ENCODE assay signal across 15 cellular contexts in genomic region chr20:51439160-51439689, GRCh38.
DNase-seq lines count a peak whose midpoint lies in the region; ATAC-seq, FAIRE-seq and TF ChIP-seq lines count a peak whose summit lies in the region.
"Had no signal": no experiment of that assay in that cellular context is flagged by ENCODE, and none has a peak within 500 bp of the region (broad histone marks: within the 10 kb centered on the region; RNA-seq: fewer than 3 reads in every experiment).

No MANE protein-coding gene starts in this region.

- no peak for TF ChIP-seq EP300 in GM12878 (IDR thresholded peaks at IDR 0.05; ENCODE audit: borderline replicate concordance in 1 of 2, control insufficient read depth in 1 of 2, low read depth in 2 of 2, low read length in 2 of 2)

- no peak overlapping the region for H3K4me3 ChIP-seq in CD4-positive, CD25-positive, alpha-beta regulatory T cell (ENCODE audit: low read depth, low read length)
- H3K4me3 ChIP-seq in GM12878: no peak overlapping the region
- no peak overlapping the region for H3K4me3 ChIP-seq in WERI-Rb-1 (ENCODE audit: low read depth, low read length)
- H3K4me3 ChIP-seq: cardiac muscle cell, ovary had no signal

- POLR2A ChIA-PET in GM12878 (lab: Charles Lee): no interaction called here

- no peak for DNase-seq in CD4-positive, CD25-positive, alpha-beta regulatory T cell
- peak; percentile 66 for DNase-seq in MV-4-11 (lab: John Stamatoyannopoulos, UW)
- no peak for DNase-seq in GM12878 (ENCODE audit: low read depth, low spot score)
- no peak for DNase-seq in natural killer cell
- no peak for DNase-seq in WERI-Rb-1
- no peak for DNase-seq in NCI-H774 (lab: John Stamatoyannopoulos, UW)
- DNase-seq in NCI-H146 treated with DMSO at 0.1 percent for 48 hours (lab: John Stamatoyannopoulos, UW; ENCODE audit: unreplicated experiment): no peak
- DNase-seq in DMS 273 treated with DMSO at 0.1 percent for 48 hours (lab: John Stamatoyannopoulos, UW): no peak
- DNase-seq: Calu3; NCI-H1105 treated with DMSO at 0.1 percent for 48 hours; ovary; stimulated activated CD4-positive, alpha-beta T cell treated with anti-CD3 and anti-CD28 coated beads, Interleukin-2, amount 100 ng/mL, for 48 hours had no signal

- H3K4me3 Mint-ChIP-seq in CD4-positive, CD25-positive, alpha-beta regulatory T cell: no peak overlapping the region
- no peak overlapping the region for H3K4me3 Mint-ChIP-seq in natural killer cell

- peaks cover 5 to 43% (median 21%) of the 10 kb centered on the region in 4 donors for H3K4me1 Mint-ChIP-seq in CD4-positive, CD25-positive, alpha-beta regulatory T cell
- H3K4me1 Mint-ChIP-seq in natural killer cell: peaks cover 42 to 61% of the 10 kb centered on the region in 2 donors

- H2AFZ ChIP-seq in GM12878 (ENCODE audit: control insufficient read depth, low read depth, low read length): no peak overlapping the region

- CTCF ChIA-PET in GM12878 (lab: Yijun Ruan, JAX): interaction anchor here (1.3 kb wide), 1 partner anchor 156 kb away, joined by 4 read pairs; no protein-coding TSS in a partner anchor

- H4K20me1 ChIP-seq in GM12878 (ENCODE audit: control insufficient read depth, insufficient read depth): no peaks in the 10 kb centered on the region

- peaks cover 58% of the 10 kb centered on the region for H3K36me3 ChIP-seq in CD4-positive, CD25-positive, alpha-beta regulatory T cell (ENCODE audit: control insufficient read depth, insufficient read depth, low read length)
- H3K36me3 ChIP-seq in GM12878 (ENCODE audit: control insufficient read depth in 2 of 2, insufficient read depth in 2 of 2, low read length in 1 of 2) (peaks cover 11 to 13% of the 10 kb centered on the region in 2 experiments), WERI-Rb-1 (no peaks in the 10 kb centered on the region)
- H3K36me3 ChIP-seq: ovary had no signal

- SMC1A ChIA-PET in GM12878 (lab: Charles Lee; ENCODE audit: uncharacterized antibody, unreplicated experiment): no interaction called here

- H3K27me3 ChIP-seq in CD4-positive, CD25-positive, alpha-beta regulatory T cell (ENCODE audit: control insufficient read depth, insufficient read depth, low read length): no peaks in the 10 kb centered on the region
- H3K27me3 ChIP-seq in GM12878 (replicated peaks in 1 of 2; ENCODE audit: control insufficient read depth in 2 of 2, insufficient read depth in 2 of 2, low read length in 1 of 2) (no peaks in the 10 kb centered on the region), WERI-Rb-1 (ENCODE audit: insufficient read depth, low read depth, severe bottlenecking) (peaks cover 85% of the 10 kb centered on the region)
- H3K27me3 ChIP-seq: cardiac muscle cell, ovary had no signal

- H3K27me3 Mint-ChIP-seq in CD4-positive, CD25-positive, alpha-beta regulatory T cell: no peaks in the 10 kb centered on the region
- H3K27me3 Mint-ChIP-seq in natural killer cell (ENCODE audit: low read depth in 2 of 2): no peaks in the 10 kb centered on the region

- H3K9me3 Mint-ChIP-seq in CD4-positive, CD25-positive, alpha-beta regulatory T cell: no peaks in the 10 kb centered on the region
- no peaks in the 10 kb centered on the region for H3K9me3 Mint-ChIP-seq in natural killer cell

- H3K79me2 ChIP-seq in GM12878 (ENCODE audit: control insufficient read depth, insufficient read depth, low read length): no peaks in the 10 kb centered on the region

- TF ChIP-seq CTCF in GM12878 (IDR thresholded peaks at IDR 0.05 in 2 of 3, conservative IDR thresholded peaks at IDR 0.05 in 1 of 3; ENCODE audit: control insufficient read depth in 2 of 3, extremely low read depth in 1 of 3, insufficient read depth in 1 of 3, low read depth in 3 of 3, low read length in 3 of 3): no peak
- no peak for TF ChIP-seq CTCF in natural killer cell (IDR thresholded peaks at IDR 0.05)
- no peak for TF ChIP-seq CTCF in WERI-Rb-1 (IDR thresholded peaks at IDR 0.05; ENCODE audit: low read depth, low read length)

- peaks cover 50% of the 10 kb centered on the region for H3K36me3 Mint-ChIP-seq in CD4-positive, CD25-positive, alpha-beta regulatory T cell
- peaks cover 7% of the 10 kb centered on the region for H3K36me3 Mint-ChIP-seq in natural killer cell

- TF ChIP-seq POLR2A in GM12878 (IDR thresholded peaks at IDR 0.05; ENCODE audit: low read depth, low read length): no peak

- H3K4me1 ChIP-seq in CD4-positive, CD25-positive, alpha-beta regulatory T cell (ENCODE audit: control insufficient read depth, insufficient read depth, low read length, poor library complexity, severe bottlenecking): peaks cover 10% of the 10 kb centered on the region
- H3K4me1 ChIP-seq in GM12878 (ENCODE audit: control insufficient read depth, insufficient read depth, low read length): peaks cover 18% of the 10 kb centered on the region

- no peak for TF ChIP-seq RAD21 in GM12878 (IDR thresholded peaks at IDR 0.05; ENCODE audit: insufficient read depth, low read depth, low read length)

- H3K9me3 ChIP-seq in CD4-positive, CD25-positive, alpha-beta regulatory T cell (ENCODE audit: control insufficient read depth in 2 of 2, low read length in 2 of 2): no peaks in the 10 kb centered on the region
- H3K9me3 ChIP-seq in GM12878 (replicated peaks; ENCODE audit: control insufficient read depth, insufficient read depth, low read length) (no peaks in the 10 kb centered on the region), WERI-Rb-1 (ENCODE audit: severe bottlenecking) (no peaks in the 10 kb centered on the region)
- H3K9me3 ChIP-seq: ovary had no signal

- no peak overlapping the region for H3K27ac ChIP-seq in CD4-positive, CD25-positive, alpha-beta regulatory T cell (ENCODE audit: insufficient read depth, low read length, poor library complexity, severe bottlenecking)
- no peak overlapping the region for H3K27ac ChIP-seq in GM12878 (ENCODE audit: control insufficient read depth, insufficient read depth)
- no peak overlapping the region for H3K27ac ChIP-seq in WERI-Rb-1
- H3K27ac ChIP-seq: cardiac muscle cell, KMS-11, ovary had no signal

- 80% methylated on average over 9 of the region's 9 CpGs for WGBS in GM12878 (ENCODE audit: insufficient coverage, insufficient replicate concordance, low lambda C conversion rate, missing lambda C conversion rate)

- FAIRE-seq in GM12878 (lab: Jason Lieb, UNC): no peak
- FAIRE-seq: TTC549 had no signal

- intact Hi-C loops in GM12878 (cut with micrococcal nuclease; ENCODE audit: unreplicated experiment): no loop called here
- intact Hi-C loops in natural killer cell (cut with micrococcal nuclease): no loop called here

- no peak overlapping the region for H3K4me2 ChIP-seq in GM12878 (ENCODE audit: control insufficient read depth, insufficient read depth)
- H3K4me2 ChIP-seq: KMS-11 had no signal

- H3K27ac Mint-ChIP-seq in CD4-positive, CD25-positive, alpha-beta regulatory T cell: peak overlapping the region in 2 of 3 donors; percentile 63 to 83
- peak overlapping the region; percentile 86 to 88 for H3K27ac Mint-ChIP-seq in natural killer cell

- RAD21 ChIA-PET in GM12878 (lab: Charles Lee; ENCODE audit: unreplicated experiment): no interaction called here

- in situ Hi-C loops in GM12878 (cut with MboI): loop anchor here (5.0 kb wide), 1 partner anchor 48 kb away; no protein-coding TSS in a partner anchor

- ATAC-seq in CD4-positive, CD25-positive, alpha-beta regulatory T cell (ENCODE audit: low read depth in 2 of 2): no peak
- ATAC-seq in GM12878: peak; percentile 29; the same call in 2 of the 3 replicates
- peak in 1 of 3 donors; percentile 12 for ATAC-seq in natural killer cell

- no TSS peak for BruUV-seq in GM12878 (replicated peaks; lab: Mats Ljungman, UMichigan)

- no peak overlapping the region for H3K9ac ChIP-seq in GM12878 (ENCODE audit: control insufficient read depth, insufficient read depth, low read length)
- H3K9ac ChIP-seq: KMS-11 had no signal

TF ChIP-seq in GM12878, 131 proteins besides CTCF, POLR2A, EP300 and RAD21 (continues in another document):
- TF ChIP-seq, protein P1, sequence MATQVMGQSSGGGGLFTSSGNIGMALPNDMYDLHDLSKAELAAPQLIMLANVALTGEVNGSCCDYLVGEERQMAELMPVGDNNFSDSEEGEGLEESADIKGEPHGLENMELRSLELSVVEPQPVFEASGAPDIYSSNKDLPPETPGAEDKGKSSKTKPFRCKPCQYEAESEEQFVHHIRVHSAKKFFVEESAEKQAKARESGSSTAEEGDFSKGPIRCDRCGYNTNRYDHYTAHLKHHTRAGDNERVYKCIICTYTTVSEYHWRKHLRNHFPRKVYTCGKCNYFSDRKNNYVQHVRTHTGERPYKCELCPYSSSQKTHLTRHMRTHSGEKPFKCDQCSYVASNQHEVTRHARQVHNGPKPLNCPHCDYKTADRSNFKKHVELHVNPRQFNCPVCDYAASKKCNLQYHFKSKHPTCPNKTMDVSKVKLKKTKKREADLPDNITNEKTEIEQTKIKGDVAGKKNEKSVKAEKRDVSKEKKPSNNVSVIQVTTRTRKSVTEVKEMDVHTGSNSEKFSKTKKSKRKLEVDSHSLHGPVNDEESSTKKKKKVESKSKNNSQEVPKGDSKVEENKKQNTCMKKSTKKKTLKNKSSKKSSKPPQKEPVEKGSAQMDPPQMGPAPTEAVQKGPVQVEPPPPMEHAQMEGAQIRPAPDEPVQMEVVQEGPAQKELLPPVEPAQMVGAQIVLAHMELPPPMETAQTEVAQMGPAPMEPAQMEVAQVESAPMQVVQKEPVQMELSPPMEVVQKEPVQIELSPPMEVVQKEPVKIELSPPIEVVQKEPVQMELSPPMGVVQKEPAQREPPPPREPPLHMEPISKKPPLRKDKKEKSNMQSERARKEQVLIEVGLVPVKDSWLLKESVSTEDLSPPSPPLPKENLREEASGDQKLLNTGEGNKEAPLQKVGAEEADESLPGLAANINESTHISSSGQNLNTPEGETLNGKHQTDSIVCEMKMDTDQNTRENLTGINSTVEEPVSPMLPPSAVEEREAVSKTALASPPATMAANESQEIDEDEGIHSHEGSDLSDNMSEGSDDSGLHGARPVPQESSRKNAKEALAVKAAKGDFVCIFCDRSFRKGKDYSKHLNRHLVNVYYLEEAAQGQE (IDR thresholded peaks at IDR 0.05; ENCODE audit: low read depth, low read length): no peak
- TF ChIP-seq STAT1 (conservative IDR thresholded peaks at IDR 0.05) (no peak), PKNOX1 (IDR thresholded peaks at IDR 0.05) (no peak), SP1 (IDR thresholded peaks at IDR 0.05; ENCODE audit: low read depth, low read length) (no peak), TCF12 (IDR thresholded peaks at IDR 0.05; ENCODE audit: low read depth, low read length) (no peak)
